31 cellular contexts compared by ENCODE assay signal in genomic region chr4:103947617-103948016, GRCh38.
"Had no signal": no experiment of that assay in that cellular context is flagged by ENCODE, and none has a peak within 500 bp of the region (broad histone marks: within the 10 kb centered on the region; RNA-seq: fewer than 3 reads in every experiment).

No MANE protein-coding gene starts in this region.

- ATAC-seq: activated CD8-positive, alpha-beta T cell treated with anti-CD3 and anti-CD28 coated beads for 36 hours; activated T-cell treated with anti-CD3 and anti-CD28 coated beads, Interleukin-2, amount 50 U/mL, for 4 hours; activated T-helper 17 cell treated with anti-CD3 and anti-CD28 coated beads, Interleukin-2, amount 50 U/mL, for 72 hours; left colon; naive thymus-derived CD4-positive, alpha-beta T cell; psoas muscle; stimulated activated memory B cell treated with anti-CD40 and anti-IgM and Interleukin-4, amounts not matched to agents 10 μg/mL and 1 μg/mL and 100 μg/mL, for 72 hours had no signal

- H3K4me3 ChIP-seq: psoas muscle, sigmoid colon, suprapubic skin, tibial artery had no signal

- H3K9me3 ChIP-seq: psoas muscle, sigmoid colon, suprapubic skin, tibial artery had no signal

- H3K36me3 Mint-ChIP-seq: immature natural killer cell; naive thymus-derived CD4-positive, alpha-beta T cell; stimulated activated memory B cell treated with anti-CD40 and anti-IgM and Interleukin-4, amounts not matched to agents 10 μg/mL and 1 μg/mL and 100 μg/mL, for 72 hours had no signal

- H3K27ac ChIP-seq: brain microvascular endothelial cell, parathyroid adenoma, psoas muscle, sigmoid colon, suprapubic skin, tibial artery, WERI-Rb-1 had no signal

- H3K27me3 ChIP-seq: brain microvascular endothelial cell, sigmoid colon, suprapubic skin, tibial artery had no signal

- H3K27ac Mint-ChIP-seq: activated CD4-positive, alpha-beta T cell treated with anti-CD3 and anti-CD28 coated beads, Interleukin-2, amount 10 ng/mL, durations not matched to agents 24 days and 14 days; activated CD8-positive, alpha-beta T cell treated with anti-CD3 and anti-CD28 coated beads for 36 hours; activated T-helper 17 cell treated with anti-CD3 and anti-CD28 coated beads, Interleukin-2, amount 50 U/mL, for 72 hours; immature natural killer cell; naive thymus-derived CD4-positive, alpha-beta T cell; stimulated activated memory B cell treated with anti-CD40 and anti-IgM and Interleukin-4, amounts not matched to agents 10 μg/mL and 1 μg/mL and 100 μg/mL, for 72 hours; T-helper 1 cell treated with Interleukin-12 subunit alpha and Interleukin-12 subunit beta and Interleukin-4 antibody, amounts not matched to agents 30 μg/mL and 1 μg/mL, for 36 hours had no signal

- H3K9ac ChIP-seq: parathyroid adenoma had no signal

- H3K36me3 ChIP-seq: brain microvascular endothelial cell, sigmoid colon, suprapubic skin, tibial artery, WERI-Rb-1 had no signal

- H2AFZ ChIP-seq: parathyroid adenoma had no signal

- H3K27me3 Mint-ChIP-seq: activated CD4-positive, alpha-beta T cell treated with anti-CD3 and anti-CD28 coated beads, Interleukin-2, amount 10 ng/mL, durations not matched to agents 24 days and 14 days; activated CD8-positive, alpha-beta T cell treated with anti-CD3 and anti-CD28 coated beads for 36 hours; activated T-helper 17 cell treated with anti-CD3 and anti-CD28 coated beads, Interleukin-2, amount 50 U/mL, for 72 hours; naive thymus-derived CD4-positive, alpha-beta T cell; stimulated activated memory B cell treated with anti-CD40 and anti-IgM and Interleukin-4, amounts not matched to agents 10 μg/mL and 1 μg/mL and 100 μg/mL, for 72 hours had no signal

- H3K9me3 Mint-ChIP-seq: activated CD4-positive, alpha-beta T cell treated with anti-CD3 and anti-CD28 coated beads, Interleukin-2, amount 10 ng/mL, durations not matched to agents 24 days and 14 days; activated T-cell treated with anti-CD3 and anti-CD28 coated beads, Interleukin-2, amount 50 U/mL, for 4 hours; activated T-helper 17 cell treated with anti-CD3 and anti-CD28 coated beads, Interleukin-2, amount 50 U/mL, for 72 hours; stimulated activated memory B cell treated with anti-CD40 and anti-IgM and Interleukin-4, amounts not matched to agents 10 μg/mL and 1 μg/mL and 100 μg/mL, for 72 hours; T-helper 1 cell treated with Interleukin-12 subunit alpha and Interleukin-12 subunit beta and Interleukin-4 antibody, amounts not matched to agents 30 μg/mL and 1 μg/mL, for 36 hours had no signal

- DNase-seq: activated CD4-positive, alpha-beta T cell treated with anti-CD3 and anti-CD28 coated beads, Interleukin-2, amount 10 ng/mL, durations not matched to agents 24 days and 14 days; activated CD4-positive, CD25-positive, alpha-beta regulatory T cell treated with anti-CD3 and anti-CD28 coated beads, Interleukin-2, amount 50 U/mL, for 72 hours; activated CD8-positive, alpha-beta T cell treated with anti-CD3 and anti-CD28 coated beads for 36 hours; activated gamma-delta T cell treated with Interleukin-2 at 50 U/mL for 16 hours; activated naive CD4-positive, alpha-beta T cell treated with anti-CD3 and anti-CD28 coated beads, Interleukin-2, amount 50 U/mL, for 16 hours; activated T-cell treated with anti-CD3 and anti-CD28 coated beads, Interleukin-2, amount 50 U/mL, for 4 hours; amniotic stem cell; brain microvascular endothelial cell; caudate nucleus; cortex of kidney; immature natural killer cell; kidney; left colon; midbrain; naive thymus-derived CD4-positive, alpha-beta T cell; occipital lobe; psoas muscle; sigmoid colon; small intestine; stimulated activated CD4-positive, alpha-beta T cell treated with anti-CD3 and anti-CD28 coated beads, Interleukin-1b, Interleukin-23, amount 100 ng/mL, for 48 hours; stimulated activated CD4-positive, alpha-beta T cell treated with anti-CD3 and anti-CD28 coated beads, Interleukin-4, amount 100 ng/mL, for 4 hours; stimulated activated CD8-positive, alpha-beta memory T cell treated with anti-CD3 and anti-CD28 coated beads, Interleukin-4, amount 100 ng/mL, for 48 hours; T-helper 9 cell; tibial artery; WERI-Rb-1 had no signal

- H3K4me3 Mint-ChIP-seq: activated CD4-positive, alpha-beta T cell treated with anti-CD3 and anti-CD28 coated beads, Interleukin-2, amount 10 ng/mL, durations not matched to agents 24 days and 14 days; activated CD8-positive, alpha-beta T cell treated with anti-CD3 and anti-CD28 coated beads for 36 hours; activated T-cell treated with anti-CD3 and anti-CD28 coated beads, Interleukin-2, amount 50 U/mL, for 4 hours; activated T-helper 17 cell treated with anti-CD3 and anti-CD28 coated beads, Interleukin-2, amount 50 U/mL, for 72 hours; immature natural killer cell; naive thymus-derived CD4-positive, alpha-beta T cell; neural crest cell; stimulated activated memory B cell treated with anti-CD40 and anti-IgM and Interleukin-4, amounts not matched to agents 10 μg/mL and 1 μg/mL and 100 μg/mL, for 72 hours; T-helper 1 cell treated with Interleukin-12 subunit alpha and Interleukin-12 subunit beta and Interleukin-4 antibody, amounts not matched to agents 30 μg/mL and 1 μg/mL, for 36 hours had no signal

- H3K4me1 Mint-ChIP-seq: activated CD4-positive, alpha-beta T cell treated with anti-CD3 and anti-CD28 coated beads, Interleukin-2, amount 10 ng/mL, durations not matched to agents 24 days and 14 days; activated T-helper 17 cell treated with anti-CD3 and anti-CD28 coated beads, Interleukin-2, amount 50 U/mL, for 72 hours; immature natural killer cell; naive thymus-derived CD4-positive, alpha-beta T cell; neural crest cell; stimulated activated memory B cell treated with anti-CD40 and anti-IgM and Interleukin-4, amounts not matched to agents 10 μg/mL and 1 μg/mL and 100 μg/mL, for 72 hours had no signal

- H3K4me1 ChIP-seq: parathyroid adenoma, psoas muscle, sigmoid colon, suprapubic skin, tibial artery had no signal

- H3K79me2 ChIP-seq: parathyroid adenoma had no signal
